Comparison of ENCODE assay signal across 14 cellular contexts in genomic region chr12:29762637-29763300, GRCh38. TPM values are rescaled to one million over a fixed set of nuclear protein-coding genes. Genes with fewer than 3 reads are reported as not detected.
DNase-seq lines count a peak whose midpoint lies in the region; ATAC-seq and FAIRE-seq lines count a peak whose summit lies in the region.
"Had no signal": no experiment of that assay in that cellular context is flagged by ENCODE, and none has a peak within 500 bp of the region (broad histone marks: within the 10 kb centered on the region; RNA-seq: fewer than 3 reads in every experiment).

No MANE protein-coding gene starts in this region.

- DNase-seq in NCI-H1694 treated with DMSO at 0.1 percent for 48 hours (lab: John Stamatoyannopoulos, UW) (peak; percentile 9), cerebellar cortex (ENCODE audit: low spot score) (peak; percentile 20), inferior parietal cortex (ENCODE audit: extremely low spot score) (peak; percentile 65), SKM-1 treated with dmso at 0.1 percent for 144 hours (lab: John Stamatoyannopoulos, UW; ENCODE audit: unreplicated experiment) (no peak), frontal cortex (ENCODE audit: low spot score in 2 of 2) (no peak)
- DNase-seq in stimulated activated naive B cell treated with anti-CD40 and anti-IgM and Interleukin-4, amounts not matched to agents 10 μg/mL and 1 μg/mL and 100 μg/mL, for 72 hours, result no peak
- DNase-seq: activated naive CD4-positive, alpha-beta T cell treated with Interleukin-2 at 50 U/mL for 16 hours; NCI-H1048; NCI-H526; Peyer's patch; stimulated activated naive CD4-positive, alpha-beta T cell had no signal

- no peaks in the 10 kb centered on the region for H3K36me3 Mint-ChIP-seq in stimulated activated naive B cell treated with anti-CD40 and anti-IgM and Interleukin-4, amounts not matched to agents 10 μg/mL and 1 μg/mL and 100 μg/mL, for 72 hours
- H3K36me3 Mint-ChIP-seq: IgD-negative memory B cell, memory B cell had no signal

- FAIRE-seq in frontal cortex (lab: Jason Lieb, UNC), result no peak

- H3K9me3 Mint-ChIP-seq in stimulated activated naive B cell treated with anti-CD40 and anti-IgM and Interleukin-4, amounts not matched to agents 10 μg/mL and 1 μg/mL and 100 μg/mL, for 72 hours, result peaks cover 0 to under 1% of the 10 kb centered on the region in 2 donors
- H3K9me3 Mint-ChIP-seq: memory B cell had no signal

- H3K27ac Mint-ChIP-seq in stimulated activated naive B cell treated with anti-CD40 and anti-IgM and Interleukin-4, amounts not matched to agents 10 μg/mL and 1 μg/mL and 100 μg/mL, for 72 hours, result no peak overlapping the region
- H3K27ac Mint-ChIP-seq: IgD-negative memory B cell, memory B cell had no signal

- no peak overlapping the region for H3K4me3 Mint-ChIP-seq in stimulated activated naive B cell treated with anti-CD40 and anti-IgM and Interleukin-4, amounts not matched to agents 10 μg/mL and 1 μg/mL and 100 μg/mL, for 72 hours
- H3K4me3 Mint-ChIP-seq: IgD-negative memory B cell, memory B cell had no signal

- no peaks in the 10 kb centered on the region for H3K4me1 Mint-ChIP-seq in stimulated activated naive B cell treated with anti-CD40 and anti-IgM and Interleukin-4, amounts not matched to agents 10 μg/mL and 1 μg/mL and 100 μg/mL, for 72 hours
- H3K4me1 Mint-ChIP-seq: IgD-negative memory B cell, memory B cell had no signal

- no peaks in the 10 kb centered on the region for H3K27me3 Mint-ChIP-seq in stimulated activated naive B cell treated with anti-CD40 and anti-IgM and Interleukin-4, amounts not matched to agents 10 μg/mL and 1 μg/mL and 100 μg/mL, for 72 hours
- H3K27me3 Mint-ChIP-seq: IgD-negative memory B cell, memory B cell had no signal

- ATAC-seq in stimulated activated naive B cell treated with anti-CD40 and anti-IgM and Interleukin-4, amounts not matched to agents 10 μg/mL and 1 μg/mL and 100 μg/mL, for 72 hours (replicated peaks), result peak; percentile 18 to 36
- no peak for ATAC-seq in GM19452 (IDR thresholded peaks at IDR 0.05; ENCODE audit: unreplicated experiment)

RNA-seq across cellular contexts. Expression of gene TMTC1, which starts 21.0 kb away (rescaled TPM):
- total RNA-seq in frontal cortex, result 17.1 TPM

Comparison
In these comparisons a context has a peak if more than half of its experiments do, and no peak if none do; other contexts are left out.
1. DNase-seq: peak in NCI-H1694 treated with DMSO at 0.1 percent for 48 hours (single experiment), cerebellar cortex (single experiment) and inferior parietal cortex (single experiment); none in stimulated activated naive B cell treated with anti-CD40 and anti-IgM and Interleukin-4, amounts not matched to agents 10 μg/mL and 1 μg/mL and 100 μg/mL, for 72 hours (single experiment), SKM-1 treated with dmso at 0.1 percent for 144 hours (single experiment) and frontal cortex (0 of 2).